28 cellular contexts compared by ENCODE assay signal in the genomic region with DNA sequence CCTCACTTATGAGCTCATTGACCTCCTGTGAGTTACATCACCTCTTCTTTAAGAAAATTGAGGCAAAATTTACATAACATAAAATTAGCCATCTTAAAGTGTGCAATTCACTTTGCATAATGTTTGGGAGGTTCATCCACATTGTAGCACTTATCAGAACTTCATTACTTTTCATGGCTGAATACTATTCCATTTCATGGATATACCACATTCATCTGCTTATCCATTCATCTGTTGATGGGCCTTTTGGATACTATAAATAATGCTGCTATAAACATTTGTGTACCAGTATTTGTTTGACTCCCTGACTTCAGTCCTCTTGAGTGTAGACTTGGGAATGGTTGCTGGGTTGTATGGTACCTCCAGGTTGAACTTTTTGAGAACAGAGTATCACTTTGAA.
"Had no signal": no experiment of that assay in that cellular context is flagged by ENCODE, and none has a peak within 500 bp of the region (broad histone marks: within the 10 kb centered on the region; RNA-seq: fewer than 3 reads in every experiment).

No MANE protein-coding gene starts in this region.

- FAIRE-seq: islet of Langerhans, kidney, urothelium cell line had no signal

- H3K36me3 ChIP-seq: left lung, ovary, right atrium auricular region, right lobe of liver, thyroid gland, upper lobe of right lung had no signal

- H3K27me3 Mint-ChIP-seq: progenitor cell of endocrine pancreas had no signal

- H3K4me1 ChIP-seq: left lung, right lobe of liver, testis, upper lobe of right lung had no signal

- H3K4me2 ChIP-seq: smooth muscle cell had no signal

- ATAC-seq: left colon; left lung; mucosa of descending colon; naive thymus-derived CD4-positive, alpha-beta T cell; natural killer cell treated with Interleukin-12 subunit alpha and Interleukin-12 subunit beta and Interleukin-15 and Interleukin-18, amount 100 ng/mL, for 72 hours; stimulated activated naive B cell treated with anti-CD40 and anti-IgM and Interleukin-4, amounts not matched to agents 10 μg/mL and 1 μg/mL and 100 μg/mL, for 72 hours; stimulated activated naive CD8-positive, alpha-beta T cell treated with anti-CD3 and anti-CD28 coated beads, Interleukin-15, Interleukin-2, amounts not matched to agents 100 U/mL and 50 U/mL, for 24 hours; upper lobe of right lung had no signal

- DNase-seq: heart left ventricle; hypothalamus; immature natural killer cell; left colon; left lung; midbrain; mucosa of descending colon; naive thymus-derived CD4-positive, alpha-beta T cell; ovary; right lobe of liver; stimulated activated CD4-positive, alpha-beta T cell treated with anti-CD3 and anti-CD28 coated beads, Interleukin-1b, Interleukin-23, amount 100 ng/mL, for 48 hours; stimulated activated CD4-positive, alpha-beta T cell treated with anti-CD3 and anti-CD28 coated beads, Interleukin-4, amount 100 ng/mL, for 1 hour; stimulated activated naive B cell treated with anti-CD40 and anti-IgM and Interleukin-4, amounts not matched to agents 10 μg/mL and 1 μg/mL and 100 μg/mL, for 72 hours; stimulated activated naive CD8-positive, alpha-beta T cell treated with anti-CD3 and anti-CD28 coated beads, Interleukin-15, Interleukin-2, amounts not matched to agents 100 U/mL and 50 U/mL, for 24 hours; stomach; testis; thyroid gland; trophoblast cell; upper lobe of right lung had no signal

- H3K9me3 ChIP-seq: ovary, right lobe of liver, testis, thyroid gland, upper lobe of right lung had no signal

- H3K4me3 Mint-ChIP-seq: immature natural killer cell; memory B cell; naive thymus-derived CD4-positive, alpha-beta T cell; natural killer cell treated with Interleukin-12 subunit alpha and Interleukin-12 subunit beta and Interleukin-15 and Interleukin-18, amount 100 ng/mL, for 72 hours; stimulated activated naive B cell treated with anti-CD40 and anti-IgM and Interleukin-4, amounts not matched to agents 10 μg/mL and 1 μg/mL and 100 μg/mL, for 72 hours had no signal

- H3K4me1 Mint-ChIP-seq: immature natural killer cell; memory B cell; stimulated activated naive B cell treated with anti-CD40 and anti-IgM and Interleukin-4, amounts not matched to agents 10 μg/mL and 1 μg/mL and 100 μg/mL, for 72 hours had no signal

- H3K27ac Mint-ChIP-seq: immature natural killer cell; memory B cell; progenitor cell of endocrine pancreas; stimulated activated naive B cell treated with anti-CD40 and anti-IgM and Interleukin-4, amounts not matched to agents 10 μg/mL and 1 μg/mL and 100 μg/mL, for 72 hours had no signal

- H3K4me3 ChIP-seq: heart left ventricle, left lung, lung, mucosa of descending colon, ovary, right atrium auricular region, right lobe of liver, smooth muscle cell, stomach, testis, thyroid gland, upper lobe of right lung had no signal

- H3K27me3 ChIP-seq: heart left ventricle, left lung, ovary, right atrium auricular region, right lobe of liver, stomach, testis, thyroid gland, upper lobe of right lung had no signal

- H3K27ac ChIP-seq: heart left ventricle, left lung, ovary, right atrium auricular region, right lobe of liver, stomach, testis, thyroid gland, upper lobe of right lung had no signal
